In the genomic region with DNA sequence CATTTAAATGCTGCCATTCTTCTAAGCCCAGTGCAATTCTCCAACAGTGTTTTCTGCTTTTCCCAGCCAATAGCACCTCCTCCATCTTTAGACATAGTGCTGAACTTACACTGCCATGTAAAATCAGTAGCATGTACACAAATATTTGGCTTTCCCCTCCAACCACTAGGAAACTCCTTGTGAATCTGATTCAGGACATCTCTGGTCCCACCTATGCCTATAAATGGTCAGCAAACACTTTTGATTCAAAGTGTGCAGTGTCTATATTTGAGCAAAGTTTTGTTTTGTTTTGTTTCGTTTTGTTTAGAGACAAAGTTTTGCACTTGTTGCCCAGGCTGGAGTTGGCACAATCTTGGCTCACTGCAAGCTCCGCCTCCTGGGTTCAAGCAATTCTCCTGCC, we compare ENCODE assay signal across 27 cellular contexts.
"Had no signal": no experiment of that assay in that cellular context is flagged by ENCODE, and none has a peak within 500 bp of the region (broad histone marks: within the 10 kb centered on the region; RNA-seq: fewer than 3 reads in every experiment).

No MANE protein-coding gene starts in this region.

- H3K4me1 ChIP-seq: stomach, suprapubic skin, testis, thyroid gland, tibial artery, tibial nerve, transverse colon, upper lobe of left lung, upper lobe of right lung, uterus, vagina had no signal

- H3K27me3 ChIP-seq: stomach, suprapubic skin, testis, thyroid gland, tibial artery, tibial nerve, transverse colon, upper lobe of left lung, upper lobe of right lung, uterus, vagina had no signal

- DNase-seq: stimulated activated CD4-positive, alpha-beta T cell treated with anti-CD3 and anti-CD28 coated beads, Interleukin-2, amount 100 ng/mL, for 48 hours; stimulated activated CD4-positive, alpha-beta T cell treated with anti-CD3 and anti-CD28 coated beads, Interleukin-4, amount 100 ng/mL, for 1 hour; stimulated activated CD4-positive, alpha-beta T cell treated with anti-CD3 and anti-CD28 coated beads, Interleukin-4, amount 100 ng/mL, for 24 hours; stimulated activated CD4-positive, alpha-beta T cell treated with anti-CD3 and anti-CD28 coated beads, Interleukin-4, amount 100 ng/mL, for 4 hours; stimulated activated CD8-positive, alpha-beta memory T cell treated with anti-CD3 and anti-CD28 coated beads, Interleukin-4, amount 100 ng/mL, for 48 hours; stimulated activated naive B cell treated with anti-CD40 and anti-IgM and Interleukin-4, amounts not matched to agents 10 μg/mL and 1 μg/mL and 100 μg/mL, for 72 hours; stimulated activated naive CD4-positive, alpha-beta T cell; stimulated activated naive CD4-positive, alpha-beta T cell treated with Interleukin-2 at 50 U/mL for 16 hours; stimulated activated naive CD8-positive, alpha-beta T cell treated with anti-CD3 and anti-CD28 coated beads, Interleukin-15, amount 100 ng/mL, for 72 hours; stimulated activated naive CD8-positive, alpha-beta T cell treated with anti-CD3 and anti-CD28 coated beads, Interleukin-15, Interleukin-2, amounts not matched to agents 100 U/mL and 50 U/mL, for 24 hours; stomach; substantia nigra; testis; thyroid gland; transverse colon; trophoblast cell; upper lobe of left lung; upper lobe of right lung; uterus had no signal

- ATAC-seq: stimulated activated effector memory CD8-positive, alpha-beta T cell treated with anti-CD3 and anti-CD28 coated beads, Interleukin-12 subunit alpha, Interleukin-12 subunit beta, amount 100 ng/mL, for 72 hours; stimulated activated memory B cell treated with anti-CD40 and anti-IgM and Interleukin-4, amounts not matched to agents 10 μg/mL and 1 μg/mL and 100 μg/mL, for 72 hours; stimulated activated naive B cell treated with anti-CD40 and anti-IgM and Interleukin-4, amounts not matched to agents 10 μg/mL and 1 μg/mL and 100 μg/mL, for 72 hours; stimulated activated naive CD8-positive, alpha-beta T cell treated with anti-CD3 and anti-CD28 coated beads, Interleukin-15, amount 100 ng/mL, for 72 hours; stimulated activated naive CD8-positive, alpha-beta T cell treated with anti-CD3 and anti-CD28 coated beads, Interleukin-15, Interleukin-2, amounts not matched to agents 100 U/mL and 50 U/mL, for 24 hours; upper lobe of right lung had no signal

- FAIRE-seq: urothelium cell line had no signal

- H3K36me3 ChIP-seq: stomach, suprapubic skin, thyroid gland, transverse colon, upper lobe of right lung, uterus, vagina had no signal

- H3K9me3 ChIP-seq: suprapubic skin, testis, thoracic aorta, thyroid gland, tibial artery, upper lobe of right lung, uterus, vagina had no signal

- H3K27ac ChIP-seq: stomach, suprapubic skin, testis, thoracic aorta, thyroid gland, tibial artery, tibial nerve, transverse colon, upper lobe of left lung, upper lobe of right lung, uterus, vagina had no signal

- H3K4me3 ChIP-seq: stomach, suprapubic skin, testis, thoracic aorta, thyroid gland, tibial artery, tibial nerve, transverse colon, upper lobe of left lung, upper lobe of right lung, uterus, vagina had no signal
